Comparison of ENCODE assay signal across 1 cellular context in the genomic region with DNA sequence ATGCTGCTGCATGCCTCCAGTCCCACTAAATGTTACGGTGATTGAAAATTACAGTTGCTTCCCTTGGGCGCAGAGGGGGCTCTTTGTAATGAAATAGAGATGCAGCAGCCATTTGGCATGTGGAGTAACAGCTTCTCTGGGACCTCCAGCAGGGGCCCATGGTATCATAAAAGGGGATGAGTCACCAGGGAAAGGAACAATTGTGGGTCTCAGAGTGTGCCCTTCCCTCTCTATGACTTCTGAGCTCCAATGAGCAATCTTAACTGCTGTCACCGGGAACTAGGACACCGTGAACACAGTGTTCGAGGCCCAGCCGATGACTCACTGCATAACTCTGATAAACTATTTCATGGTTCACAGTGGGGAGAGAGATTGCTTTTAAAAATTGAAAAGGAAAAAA.
TF ChIP-seq lines count a peak whose summit lies in the region.

No MANE protein-coding gene starts in this region.

TF ChIP-seq in H1, 55 proteins besides CTCF, POLR2A, EP300 and RAD21 (continued from another document):
- no peak for TF ChIP-seq NRF1 (IDR thresholded peaks at IDR 0.05; ENCODE audit: low read depth, low read length)
- no peak for TF ChIP-seq CHD1 (IDR thresholded peaks at IDR 0.05; ENCODE audit: low read depth, low read length)
- TF ChIP-seq GABPA (IDR thresholded peaks at IDR 0.05; ENCODE audit: borderline replicate concordance, insufficient read depth, low read length), result no peak
- TF ChIP-seq FOSL1 (IDR thresholded peaks at IDR 0.05; ENCODE audit: insufficient read depth, low read depth, low read length), result no peak
- TF ChIP-seq, protein P1, sequence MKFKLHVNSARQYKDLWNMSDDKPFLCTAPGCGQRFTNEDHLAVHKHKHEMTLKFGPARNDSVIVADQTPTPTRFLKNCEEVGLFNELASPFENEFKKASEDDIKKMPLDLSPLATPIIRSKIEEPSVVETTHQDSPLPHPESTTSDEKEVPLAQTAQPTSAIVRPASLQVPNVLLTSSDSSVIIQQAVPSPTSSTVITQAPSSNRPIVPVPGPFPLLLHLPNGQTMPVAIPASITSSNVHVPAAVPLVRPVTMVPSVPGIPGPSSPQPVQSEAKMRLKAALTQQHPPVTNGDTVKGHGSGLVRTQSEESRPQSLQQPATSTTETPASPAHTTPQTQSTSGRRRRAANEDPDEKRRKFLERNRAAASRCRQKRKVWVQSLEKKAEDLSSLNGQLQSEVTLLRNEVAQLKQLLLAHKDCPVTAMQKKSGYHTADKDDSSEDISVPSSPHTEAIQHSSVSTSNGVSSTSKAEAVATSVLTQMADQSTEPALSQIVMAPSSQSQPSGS (IDR thresholded peaks at IDR 0.05; ENCODE audit: low read length), result no peak
- no peak for TF ChIP-seq NANOG (IDR thresholded peaks at IDR 0.05; ENCODE audit: insufficient read depth, low read depth, low read length, poor library complexity, severe bottlenecking)
- peak; percentile 21; the same call in 1 of the 2 replicates for TF ChIP-seq BACH1 (IDR thresholded peaks at IDR 0.05; ENCODE audit: low read length)
TF ChIP-seq in H1: peak in this region for 3.
